In the genomic region with DNA sequence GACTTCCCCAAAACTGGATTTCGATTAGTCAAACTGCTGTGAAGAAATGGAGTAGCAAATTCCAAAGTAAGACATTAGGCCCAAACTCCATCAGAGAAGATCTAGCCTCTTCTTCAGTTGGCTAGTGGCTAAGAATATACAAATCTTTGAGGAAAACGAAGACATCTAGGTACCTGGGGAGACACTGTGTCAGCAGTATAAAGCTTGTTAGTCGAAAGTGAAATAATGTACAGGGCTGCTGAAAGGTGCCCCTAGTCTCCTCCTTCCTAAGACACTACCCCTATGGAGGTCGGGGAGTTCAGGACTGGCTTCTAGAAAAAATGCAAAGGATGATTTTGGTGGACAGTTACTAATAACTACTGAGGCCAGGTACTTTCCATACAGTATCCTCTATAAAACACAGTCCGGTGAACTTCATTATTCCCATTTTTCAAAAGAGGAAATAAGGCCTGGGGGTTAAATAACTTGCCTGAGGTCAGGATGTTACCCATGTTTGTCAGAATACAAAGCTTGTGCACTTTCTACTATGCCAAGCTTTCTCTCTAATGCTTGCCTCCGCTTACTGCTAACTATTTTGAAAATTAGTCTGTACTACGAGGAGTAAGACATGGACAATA, we compare ENCODE assay signal across 1 cellular context.
TF ChIP-seq lines count a peak whose summit lies in the region.

No MANE protein-coding gene starts in this region.

TF ChIP-seq in SK-N-SH treated with all-trans-retinoic acid at 6 μM for 48 hours, 23 proteins besides CTCF, POLR2A, EP300 and RAD21:
- no peak for TF ChIP-seq CSRNP3 (CRISPR knock-in tag; IDR thresholded peaks at IDR 0.05)
- no peak for TF ChIP-seq PPARA (CRISPR knock-in tag; IDR thresholded peaks at IDR 0.05; ENCODE audit: borderline replicate concordance)
- no peak for TF ChIP-seq SNAI2 (CRISPR knock-in tag; IDR thresholded peaks at IDR 0.05)
- TF ChIP-seq ZFP3 (CRISPR knock-in tag; IDR thresholded peaks at IDR 0.05): no peak
- no peak for TF ChIP-seq ESRRG (CRISPR knock-in tag; IDR thresholded peaks at IDR 0.05)
- no peak for TF ChIP-seq ISL1 (CRISPR knock-in tag; IDR thresholded peaks at IDR 0.05)
- TF ChIP-seq BACH2 (CRISPR knock-in tag; IDR thresholded peaks at IDR 0.05; ENCODE audit: borderline replicate concordance): no peak
- no peak for TF ChIP-seq ZNF70 (CRISPR knock-in tag; IDR thresholded peaks at IDR 0.05)
- TF ChIP-seq RARB (CRISPR knock-in tag; IDR thresholded peaks at IDR 0.05): no peak
- no peak for TF ChIP-seq ZC3H10 (CRISPR knock-in tag; IDR thresholded peaks at IDR 0.05)
- no peak for TF ChIP-seq TCF4 (CRISPR knock-in tag; IDR thresholded peaks at IDR 0.05; ENCODE audit: borderline replicate concordance)
- TF ChIP-seq POU6F1 (CRISPR knock-in tag; IDR thresholded peaks at IDR 0.05; ENCODE audit: borderline replicate concordance, low read depth): no peak
